Comparison of ENCODE assay signal across 13 cellular contexts in genomic region chr20:34999021-34999451, GRCh38. TPM values are rescaled to one million over a fixed set of nuclear protein-coding genes. Genes with fewer than 3 reads are reported as not detected.
"Had no signal": no experiment of that assay in that cellular context is flagged by ENCODE, and none has a peak within 500 bp of the region (broad histone marks: within the 10 kb centered on the region; RNA-seq: fewer than 3 reads in every experiment).

No MANE protein-coding gene starts in this region.

- ATAC-seq: natural killer cell treated with Interleukin-12 subunit alpha and Interleukin-12 subunit beta and Interleukin-15 and Interleukin-18, amount 100 ng/mL, for 72 hours had no signal

- H3K9me3 Mint-ChIP-seq: activated CD4-positive, alpha-beta T cell treated with anti-CD3 and anti-CD28 coated beads, Interleukin-2, amount 10 ng/mL, durations not matched to agents 7 days and 5 days; brain; natural killer cell treated with Interleukin-12 subunit alpha and Interleukin-12 subunit beta and Interleukin-15 and Interleukin-18, amount 100 ng/mL, for 72 hours had no signal

- H3K4me3 Mint-ChIP-seq: activated CD4-positive, alpha-beta T cell treated with anti-CD3 and anti-CD28 coated beads, Interleukin-2, amount 10 ng/mL, durations not matched to agents 7 days and 5 days; activated naive CD8-positive, alpha-beta T cell; brain; natural killer cell treated with Interleukin-12 subunit alpha and Interleukin-12 subunit beta and Interleukin-15 and Interleukin-18, amount 100 ng/mL, for 72 hours had no signal

- H3K4me1 Mint-ChIP-seq: activated CD4-positive, alpha-beta T cell treated with anti-CD3 and anti-CD28 coated beads, Interleukin-2, amount 10 ng/mL, durations not matched to agents 7 days and 5 days; brain had no signal

- H3K27ac Mint-ChIP-seq: activated CD4-positive, alpha-beta T cell treated with anti-CD3 and anti-CD28 coated beads, Interleukin-2, amount 10 ng/mL, durations not matched to agents 7 days and 5 days; activated naive CD8-positive, alpha-beta T cell had no signal

- H3K36me3 Mint-ChIP-seq: natural killer cell treated with Interleukin-12 subunit alpha and Interleukin-12 subunit beta and Interleukin-15 and Interleukin-18, amount 100 ng/mL, for 72 hours had no signal

- H3K9me3 ChIP-seq: sigmoid colon, thyroid gland had no signal

- H3K4me3 ChIP-seq: sigmoid colon, thyroid gland had no signal

- H3K27me3 ChIP-seq: sigmoid colon, thyroid gland had no signal

- H3K27ac ChIP-seq: sigmoid colon, thyroid gland had no signal

- H3K4me1 ChIP-seq: thyroid gland had no signal

- DNase-seq: activated CD4-positive, alpha-beta T cell treated with anti-CD3 and anti-CD28 coated beads, Interleukin-2, amount 10 ng/mL, durations not matched to agents 7 days and 5 days; activated gamma-delta T cell treated with Interleukin-2 at 50 U/mL for 16 hours; amniotic stem cell; hippocampal formation; sigmoid colon; stimulated activated CD4-positive, alpha-beta T cell treated with anti-CD3 and anti-CD28 coated beads, Interleukin-1b, Interleukin-23, amount 100 ng/mL, for 48 hours; SW 1271; thyroid gland had no signal

- H3K27me3 Mint-ChIP-seq: activated CD4-positive, alpha-beta T cell treated with anti-CD3 and anti-CD28 coated beads, Interleukin-2, amount 10 ng/mL, durations not matched to agents 7 days and 5 days; activated naive CD8-positive, alpha-beta T cell; brain; natural killer cell treated with Interleukin-12 subunit alpha and Interleukin-12 subunit beta and Interleukin-15 and Interleukin-18, amount 100 ng/mL, for 72 hours had no signal

RNA-seq across cellular contexts. Expression of gene MYH7B, which starts 43.4 kb away (rescaled TPM):
- total RNA-seq: esophagus mucosa, glomerular endothelial cell had no signal
